ENCODE assay signal across 1 cellular context in the genomic region with DNA sequence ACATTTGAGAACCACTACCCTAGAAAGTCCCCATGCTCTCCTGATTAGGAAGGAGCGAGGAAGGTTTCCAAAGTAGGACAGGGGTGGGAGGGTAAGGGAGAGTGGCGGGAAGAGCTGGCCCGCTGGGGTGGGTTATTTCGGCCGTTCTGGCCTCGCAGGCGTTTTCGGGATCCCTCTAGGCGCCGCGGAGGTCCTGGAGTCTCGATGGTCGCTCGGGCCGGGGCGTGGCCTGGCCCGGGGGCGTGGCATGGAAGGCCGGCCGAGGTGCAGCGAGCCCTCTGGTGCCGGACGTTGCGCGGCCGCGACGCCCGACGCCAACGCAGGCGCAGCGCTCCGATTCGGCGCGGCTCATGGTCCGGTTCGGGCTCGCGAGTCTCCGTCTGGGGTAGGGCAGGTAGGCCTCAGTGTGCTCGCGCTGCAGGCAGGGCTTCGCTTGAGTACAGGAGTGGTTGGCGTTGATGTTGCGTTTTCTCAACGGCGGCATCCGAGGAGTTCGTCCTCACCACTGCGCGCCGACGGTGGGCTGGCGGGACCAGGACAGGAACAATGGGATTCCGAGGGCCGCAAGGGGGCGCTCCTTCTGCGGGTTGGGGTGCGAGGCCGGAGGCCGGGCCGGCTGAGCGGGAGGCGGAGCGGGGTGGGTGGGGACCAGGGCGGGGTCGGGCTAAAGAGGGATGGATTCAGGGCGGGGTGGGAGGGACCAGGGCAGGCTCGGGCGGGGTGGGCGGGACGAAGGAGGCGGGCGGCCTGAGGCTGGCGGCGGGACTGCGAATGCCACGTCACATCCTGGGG.
A peak's percentile ranks its signal among the peaks of the same experiment; 100 is the strongest.
TF ChIP-seq lines count a peak whose summit lies in the region.

A gene with protein sequence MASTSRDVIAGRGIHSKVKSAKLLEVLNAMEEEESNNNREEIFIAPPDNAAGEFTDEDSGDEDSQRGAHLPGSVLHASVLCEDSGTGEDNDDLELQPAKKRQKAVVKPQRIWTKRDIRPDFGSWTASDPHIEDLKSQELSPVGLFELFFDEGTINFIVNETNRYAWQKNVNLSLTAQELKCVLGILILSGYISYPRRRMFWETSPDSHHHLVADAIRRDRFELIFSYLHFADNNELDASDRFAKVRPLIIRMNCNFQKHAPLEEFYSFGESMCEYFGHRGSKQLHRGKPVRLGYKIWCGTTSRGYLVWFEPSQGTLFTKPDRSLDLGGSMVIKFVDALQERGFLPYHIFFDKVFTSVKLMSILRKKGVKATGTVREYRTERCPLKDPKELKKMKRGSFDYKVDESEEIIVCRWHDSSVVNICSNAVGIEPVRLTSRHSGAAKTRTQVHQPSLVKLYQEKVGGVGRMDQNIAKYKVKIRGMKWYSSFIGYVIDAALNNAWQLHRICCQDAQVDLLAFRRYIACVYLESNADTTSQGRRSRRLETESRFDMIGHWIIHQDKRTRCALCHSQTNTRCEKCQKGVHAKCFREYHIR (plus strand): TSS at position 287 of the 792 bp plus-strand sequence. CDS start 7,628 bp downstream, outside the sequence.

TF ChIP-seq in K562, 482 proteins besides CTCF, POLR2A, EP300 and RAD21 (continued from another document and continues in another):
- TF ChIP-seq, protein P1, sequence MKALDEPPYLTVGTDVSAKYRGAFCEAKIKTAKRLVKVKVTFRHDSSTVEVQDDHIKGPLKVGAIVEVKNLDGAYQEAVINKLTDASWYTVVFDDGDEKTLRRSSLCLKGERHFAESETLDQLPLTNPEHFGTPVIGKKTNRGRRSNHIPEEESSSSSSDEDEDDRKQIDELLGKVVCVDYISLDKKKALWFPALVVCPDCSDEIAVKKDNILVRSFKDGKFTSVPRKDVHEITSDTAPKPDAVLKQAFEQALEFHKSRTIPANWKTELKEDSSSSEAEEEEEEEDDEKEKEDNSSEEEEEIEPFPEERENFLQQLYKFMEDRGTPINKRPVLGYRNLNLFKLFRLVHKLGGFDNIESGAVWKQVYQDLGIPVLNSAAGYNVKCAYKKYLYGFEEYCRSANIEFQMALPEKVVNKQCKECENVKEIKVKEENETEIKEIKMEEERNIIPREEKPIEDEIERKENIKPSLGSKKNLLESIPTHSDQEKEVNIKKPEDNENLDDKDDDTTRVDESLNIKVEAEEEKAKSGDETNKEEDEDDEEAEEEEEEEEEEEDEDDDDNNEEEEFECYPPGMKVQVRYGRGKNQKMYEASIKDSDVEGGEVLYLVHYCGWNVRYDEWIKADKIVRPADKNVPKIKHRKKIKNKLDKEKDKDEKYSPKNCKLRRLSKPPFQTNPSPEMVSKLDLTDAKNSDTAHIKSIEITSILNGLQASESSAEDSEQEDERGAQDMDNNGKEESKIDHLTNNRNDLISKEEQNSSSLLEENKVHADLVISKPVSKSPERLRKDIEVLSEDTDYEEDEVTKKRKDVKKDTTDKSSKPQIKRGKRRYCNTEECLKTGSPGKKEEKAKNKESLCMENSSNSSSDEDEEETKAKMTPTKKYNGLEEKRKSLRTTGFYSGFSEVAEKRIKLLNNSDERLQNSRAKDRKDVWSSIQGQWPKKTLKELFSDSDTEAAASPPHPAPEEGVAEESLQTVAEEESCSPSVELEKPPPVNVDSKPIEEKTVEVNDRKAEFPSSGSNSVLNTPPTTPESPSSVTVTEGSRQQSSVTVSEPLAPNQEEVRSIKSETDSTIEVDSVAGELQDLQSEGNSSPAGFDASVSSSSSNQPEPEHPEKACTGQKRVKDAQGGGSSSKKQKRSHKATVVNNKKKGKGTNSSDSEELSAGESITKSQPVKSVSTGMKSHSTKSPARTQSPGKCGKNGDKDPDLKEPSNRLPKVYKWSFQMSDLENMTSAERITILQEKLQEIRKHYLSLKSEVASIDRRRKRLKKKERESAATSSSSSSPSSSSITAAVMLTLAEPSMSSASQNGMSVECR (CRISPR knock-in tag; IDR thresholded peaks at IDR 0.05) = peak; percentile 91
- no peak for TF ChIP-seq ZNF79 (CRISPR knock-in tag; IDR thresholded peaks at IDR 0.05; ENCODE audit: low read depth)
- peak; percentile 98 for TF ChIP-seq ZFX (CRISPR knock-in tag; IDR thresholded peaks at IDR 0.05)
- peak; percentile 89 for TF ChIP-seq BCOR (IDR thresholded peaks at IDR 0.05)
- no peak for TF ChIP-seq PTRF (tag; IDR thresholded peaks at IDR 0.05)
- peak; percentile 91 for TF ChIP-seq POLR2H (tag; IDR thresholded peaks at IDR 0.05; ENCODE audit: low read depth)
- no peak for TF ChIP-seq JUNB (CRISPR knock-in tag; conservative IDR thresholded peaks at IDR 0.05)
- TF ChIP-seq KDM4B (IDR thresholded peaks at IDR 0.05; ENCODE audit: borderline replicate concordance in 2 of 2, low read depth in 1 of 2) = peak in 1 of 2 experiments; percentile 73; a peak in 1 of 4 replicates
- TF ChIP-seq KLF6 (CRISPR knock-in tag; IDR thresholded peaks at IDR 0.05; ENCODE audit: borderline replicate concordance) = no peak
- TF ChIP-seq, protein P2, sequence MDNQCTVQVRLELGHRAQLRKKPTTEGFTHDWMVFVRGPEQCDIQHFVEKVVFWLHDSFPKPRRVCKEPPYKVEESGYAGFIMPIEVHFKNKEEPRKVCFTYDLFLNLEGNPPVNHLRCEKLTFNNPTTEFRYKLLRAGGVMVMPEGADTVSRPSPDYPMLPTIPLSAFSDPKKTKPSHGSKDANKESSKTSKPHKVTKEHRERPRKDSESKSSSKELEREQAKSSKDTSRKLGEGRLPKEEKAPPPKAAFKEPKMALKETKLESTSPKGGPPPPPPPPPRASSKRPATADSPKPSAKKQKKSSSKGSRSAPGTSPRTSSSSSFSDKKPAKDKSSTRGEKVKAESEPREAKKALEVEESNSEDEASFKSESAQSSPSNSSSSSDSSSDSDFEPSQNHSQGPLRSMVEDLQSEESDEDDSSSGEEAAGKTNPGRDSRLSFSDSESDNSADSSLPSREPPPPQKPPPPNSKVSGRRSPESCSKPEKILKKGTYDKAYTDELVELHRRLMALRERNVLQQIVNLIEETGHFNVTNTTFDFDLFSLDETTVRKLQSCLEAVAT (IDR thresholded peaks at IDR 0.05) = peak; percentile 22 to 41; a peak in 2 of 4 replicates
- TF ChIP-seq, protein P3, sequence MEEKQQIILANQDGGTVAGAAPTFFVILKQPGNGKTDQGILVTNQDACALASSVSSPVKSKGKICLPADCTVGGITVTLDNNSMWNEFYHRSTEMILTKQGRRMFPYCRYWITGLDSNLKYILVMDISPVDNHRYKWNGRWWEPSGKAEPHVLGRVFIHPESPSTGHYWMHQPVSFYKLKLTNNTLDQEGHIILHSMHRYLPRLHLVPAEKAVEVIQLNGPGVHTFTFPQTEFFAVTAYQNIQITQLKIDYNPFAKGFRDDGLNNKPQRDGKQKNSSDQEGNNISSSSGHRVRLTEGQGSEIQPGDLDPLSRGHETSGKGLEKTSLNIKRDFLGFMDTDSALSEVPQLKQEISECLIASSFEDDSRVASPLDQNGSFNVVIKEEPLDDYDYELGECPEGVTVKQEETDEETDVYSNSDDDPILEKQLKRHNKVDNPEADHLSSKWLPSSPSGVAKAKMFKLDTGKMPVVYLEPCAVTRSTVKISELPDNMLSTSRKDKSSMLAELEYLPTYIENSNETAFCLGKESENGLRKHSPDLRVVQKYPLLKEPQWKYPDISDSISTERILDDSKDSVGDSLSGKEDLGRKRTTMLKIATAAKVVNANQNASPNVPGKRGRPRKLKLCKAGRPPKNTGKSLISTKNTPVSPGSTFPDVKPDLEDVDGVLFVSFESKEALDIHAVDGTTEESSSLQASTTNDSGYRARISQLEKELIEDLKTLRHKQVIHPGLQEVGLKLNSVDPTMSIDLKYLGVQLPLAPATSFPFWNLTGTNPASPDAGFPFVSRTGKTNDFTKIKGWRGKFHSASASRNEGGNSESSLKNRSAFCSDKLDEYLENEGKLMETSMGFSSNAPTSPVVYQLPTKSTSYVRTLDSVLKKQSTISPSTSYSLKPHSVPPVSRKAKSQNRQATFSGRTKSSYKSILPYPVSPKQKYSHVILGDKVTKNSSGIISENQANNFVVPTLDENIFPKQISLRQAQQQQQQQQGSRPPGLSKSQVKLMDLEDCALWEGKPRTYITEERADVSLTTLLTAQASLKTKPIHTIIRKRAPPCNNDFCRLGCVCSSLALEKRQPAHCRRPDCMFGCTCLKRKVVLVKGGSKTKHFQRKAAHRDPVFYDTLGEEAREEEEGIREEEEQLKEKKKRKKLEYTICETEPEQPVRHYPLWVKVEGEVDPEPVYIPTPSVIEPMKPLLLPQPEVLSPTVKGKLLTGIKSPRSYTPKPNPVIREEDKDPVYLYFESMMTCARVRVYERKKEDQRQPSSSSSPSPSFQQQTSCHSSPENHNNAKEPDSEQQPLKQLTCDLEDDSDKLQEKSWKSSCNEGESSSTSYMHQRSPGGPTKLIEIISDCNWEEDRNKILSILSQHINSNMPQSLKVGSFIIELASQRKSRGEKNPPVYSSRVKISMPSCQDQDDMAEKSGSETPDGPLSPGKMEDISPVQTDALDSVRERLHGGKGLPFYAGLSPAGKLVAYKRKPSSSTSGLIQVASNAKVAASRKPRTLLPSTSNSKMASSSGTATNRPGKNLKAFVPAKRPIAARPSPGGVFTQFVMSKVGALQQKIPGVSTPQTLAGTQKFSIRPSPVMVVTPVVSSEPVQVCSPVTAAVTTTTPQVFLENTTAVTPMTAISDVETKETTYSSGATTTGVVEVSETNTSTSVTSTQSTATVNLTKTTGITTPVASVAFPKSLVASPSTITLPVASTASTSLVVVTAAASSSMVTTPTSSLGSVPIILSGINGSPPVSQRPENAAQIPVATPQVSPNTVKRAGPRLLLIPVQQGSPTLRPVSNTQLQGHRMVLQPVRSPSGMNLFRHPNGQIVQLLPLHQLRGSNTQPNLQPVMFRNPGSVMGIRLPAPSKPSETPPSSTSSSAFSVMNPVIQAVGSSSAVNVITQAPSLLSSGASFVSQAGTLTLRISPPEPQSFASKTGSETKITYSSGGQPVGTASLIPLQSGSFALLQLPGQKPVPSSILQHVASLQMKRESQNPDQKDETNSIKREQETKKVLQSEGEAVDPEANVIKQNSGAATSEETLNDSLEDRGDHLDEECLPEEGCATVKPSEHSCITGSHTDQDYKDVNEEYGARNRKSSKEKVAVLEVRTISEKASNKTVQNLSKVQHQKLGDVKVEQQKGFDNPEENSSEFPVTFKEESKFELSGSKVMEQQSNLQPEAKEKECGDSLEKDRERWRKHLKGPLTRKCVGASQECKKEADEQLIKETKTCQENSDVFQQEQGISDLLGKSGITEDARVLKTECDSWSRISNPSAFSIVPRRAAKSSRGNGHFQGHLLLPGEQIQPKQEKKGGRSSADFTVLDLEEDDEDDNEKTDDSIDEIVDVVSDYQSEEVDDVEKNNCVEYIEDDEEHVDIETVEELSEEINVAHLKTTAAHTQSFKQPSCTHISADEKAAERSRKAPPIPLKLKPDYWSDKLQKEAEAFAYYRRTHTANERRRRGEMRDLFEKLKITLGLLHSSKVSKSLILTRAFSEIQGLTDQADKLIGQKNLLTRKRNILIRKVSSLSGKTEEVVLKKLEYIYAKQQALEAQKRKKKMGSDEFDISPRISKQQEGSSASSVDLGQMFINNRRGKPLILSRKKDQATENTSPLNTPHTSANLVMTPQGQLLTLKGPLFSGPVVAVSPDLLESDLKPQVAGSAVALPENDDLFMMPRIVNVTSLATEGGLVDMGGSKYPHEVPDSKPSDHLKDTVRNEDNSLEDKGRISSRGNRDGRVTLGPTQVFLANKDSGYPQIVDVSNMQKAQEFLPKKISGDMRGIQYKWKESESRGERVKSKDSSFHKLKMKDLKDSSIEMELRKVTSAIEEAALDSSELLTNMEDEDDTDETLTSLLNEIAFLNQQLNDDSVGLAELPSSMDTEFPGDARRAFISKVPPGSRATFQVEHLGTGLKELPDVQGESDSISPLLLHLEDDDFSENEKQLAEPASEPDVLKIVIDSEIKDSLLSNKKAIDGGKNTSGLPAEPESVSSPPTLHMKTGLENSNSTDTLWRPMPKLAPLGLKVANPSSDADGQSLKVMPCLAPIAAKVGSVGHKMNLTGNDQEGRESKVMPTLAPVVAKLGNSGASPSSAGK (IDR thresholded peaks at IDR 0.05) = peak; percentile 69
- TF ChIP-seq, protein P4, sequence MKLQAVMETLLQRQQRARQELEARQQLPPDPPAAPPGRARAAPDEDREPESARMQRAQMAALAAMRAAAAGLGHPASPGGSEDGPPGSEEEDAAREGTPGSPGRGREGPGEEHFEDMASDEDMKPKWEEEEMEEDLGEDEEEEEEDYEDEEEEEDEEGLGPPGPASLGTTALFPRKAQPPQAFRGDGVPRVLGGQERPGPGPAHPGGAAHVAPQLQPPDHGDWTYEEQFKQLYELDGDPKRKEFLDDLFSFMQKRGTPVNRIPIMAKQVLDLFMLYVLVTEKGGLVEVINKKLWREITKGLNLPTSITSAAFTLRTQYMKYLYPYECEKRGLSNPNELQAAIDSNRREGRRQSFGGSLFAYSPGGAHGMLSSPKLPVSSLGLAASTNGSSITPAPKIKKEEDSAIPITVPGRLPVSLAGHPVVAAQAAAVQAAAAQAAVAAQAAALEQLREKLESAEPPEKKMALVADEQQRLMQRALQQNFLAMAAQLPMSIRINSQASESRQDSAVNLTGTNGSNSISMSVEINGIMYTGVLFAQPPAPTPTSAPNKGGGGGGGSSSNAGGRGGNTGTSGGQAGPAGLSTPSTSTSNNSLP (IDR thresholded peaks at IDR 0.05; ENCODE audit: borderline replicate concordance, low read depth, low read length) = no peak
- TF ChIP-seq, protein P5, sequence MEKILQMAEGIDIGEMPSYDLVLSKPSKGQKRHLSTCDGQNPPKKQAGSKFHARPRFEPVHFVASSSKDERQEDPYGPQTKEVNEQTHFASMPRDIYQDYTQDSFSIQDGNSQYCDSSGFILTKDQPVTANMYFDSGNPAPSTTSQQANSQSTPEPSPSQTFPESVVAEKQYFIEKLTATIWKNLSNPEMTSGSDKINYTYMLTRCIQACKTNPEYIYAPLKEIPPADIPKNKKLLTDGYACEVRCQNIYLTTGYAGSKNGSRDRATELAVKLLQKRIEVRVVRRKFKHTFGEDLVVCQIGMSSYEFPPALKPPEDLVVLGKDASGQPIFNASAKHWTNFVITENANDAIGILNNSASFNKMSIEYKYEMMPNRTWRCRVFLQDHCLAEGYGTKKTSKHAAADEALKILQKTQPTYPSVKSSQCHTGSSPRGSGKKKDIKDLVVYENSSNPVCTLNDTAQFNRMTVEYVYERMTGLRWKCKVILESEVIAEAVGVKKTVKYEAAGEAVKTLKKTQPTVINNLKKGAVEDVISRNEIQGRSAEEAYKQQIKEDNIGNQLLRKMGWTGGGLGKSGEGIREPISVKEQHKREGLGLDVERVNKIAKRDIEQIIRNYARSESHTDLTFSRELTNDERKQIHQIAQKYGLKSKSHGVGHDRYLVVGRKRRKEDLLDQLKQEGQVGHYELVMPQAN (IDR thresholded peaks at IDR 0.05; ENCODE audit: borderline replicate concordance) = no peak
- no peak for TF ChIP-seq HEY1 (CRISPR knock-in tag; IDR thresholded peaks at IDR 0.05; ENCODE audit: borderline replicate concordance)
- no peak for TF ChIP-seq SRSF3 (IDR thresholded peaks at IDR 0.05; ENCODE audit: insufficient read depth, low read length)
- no peak for TF ChIP-seq NELFE (IDR thresholded peaks at IDR 0.05; ENCODE audit: insufficient read depth, insufficient read length)
- no peak for TF ChIP-seq FOXM1 (IDR thresholded peaks at IDR 0.05; ENCODE audit: low read depth)
- TF ChIP-seq FOXM1 (CRISPR knock-in tag; IDR thresholded peaks at IDR 0.05; ENCODE audit: low read depth) = peak; percentile 85
- TF ChIP-seq PPARD (CRISPR knock-in tag; IDR thresholded peaks at IDR 0.05) = no peak
- peak; percentile 90 to 92 for TF ChIP-seq NRF1 (conservative IDR thresholded peaks at IDR 0.05 in 1 of 2, IDR thresholded peaks at IDR 0.05 in 1 of 2)
- TF ChIP-seq ZNF584 (CRISPR knock-in tag; IDR thresholded peaks at IDR 0.05; ENCODE audit: low read depth) = no peak
- peak; percentile 73; the same call in 1 of the 2 replicates for TF ChIP-seq GATAD2A (IDR thresholded peaks at IDR 0.05)
